ENCODE assay signal across 21 cellular contexts in genomic region chr19:35024095-35024494, GRCh38. TPM values are rescaled to one million over a fixed set of nuclear protein-coding genes. Genes with fewer than 3 reads are reported as not detected.
DNase-seq lines count a peak whose midpoint lies in the region; ATAC-seq, FAIRE-seq and TF ChIP-seq lines count a peak whose summit lies in the region.
"Had no signal": no experiment of that assay in that cellular context is flagged by ENCODE, and none has a peak within 500 bp of the region (broad histone marks: within the 10 kb centered on the region; RNA-seq: fewer than 3 reads in every experiment).

No MANE protein-coding gene starts in this region.

- intact Hi-C loops in sigmoid colon (cut with DNase I) = no loop called here

- no peak overlapping the region for H3K4me3 Mint-ChIP-seq in glutamatergic neuron (ENCODE audit: unreplicated experiment)

- no peak for ATAC-seq in A549
- no peak for ATAC-seq in HG02642 (IDR thresholded peaks at IDR 0.05; ENCODE audit: poor library complexity, unreplicated experiment)

- TF ChIP-seq POLR2A in A549 (IDR thresholded peaks at IDR 0.05; ENCODE audit: low read length) = no peak
- no peak for TF ChIP-seq POLR2A in sigmoid colon (IDR thresholded peaks at IDR 0.05)

- POLR2A ChIA-PET in A549 (lab: Yijun Ruan, JAX) = no interaction called here
- POLR2A ChIA-PET in RWPE1 (lab: Yijun Ruan, JAX; ENCODE audit: low non-redundant PET) = no interaction called here

- FAIRE-seq in A549 (lab: Jason Lieb, UNC) = peak; percentile 94
- FAIRE-seq: H1 had no signal

- H3K36me3 ChIP-seq in sigmoid colon = peaks cover 46 to 92% (median 69%) of the 10 kb centered on the region in 4 donors

- H3K4me3 ChIP-seq in A549 (no peak overlapping the region), sigmoid colon (no peak overlapping the region)

- no peak overlapping the region for H3K4me2 ChIP-seq in A549
- H3K4me2 ChIP-seq: KMS-11 had no signal

- no peaks in the 10 kb centered on the region for H3K27me3 ChIP-seq in sigmoid colon

- H3K36me3 Mint-ChIP-seq in glutamatergic neuron (ENCODE audit: unreplicated experiment) = peaks cover 14% of the 10 kb centered on the region

- 0 out of 3 replicates have a peak, but pooled peaks cover 5% of the 10 kb centered on the region for H3K4me1 ChIP-seq in A549
- no peaks in the 10 kb centered on the region for H3K4me1 ChIP-seq in sigmoid colon
- H3K4me1 ChIP-seq: Caco-2 had no signal

- 86% methylated on average over 6 of the region's 6 CpGs for WGBS in A549 (ENCODE audit: missing lambda C conversion rate)
- WGBS in sigmoid colon, 2 donors = 83 to 92% methylated on average over 6 of the region's 6 CpGs

- no peak for TF ChIP-seq CTCF in A549 (IDR thresholded peaks at IDR 0.05)
- no peak for TF ChIP-seq CTCF in RWPE1 (conservative IDR thresholded peaks at IDR 0.05; ENCODE audit: low read depth)
- no peak for TF ChIP-seq CTCF in sigmoid colon (IDR thresholded peaks at IDR 0.05)
- TF ChIP-seq CTCF in glutamatergic neuron (IDR thresholded peaks at IDR 0.05; ENCODE audit: partially characterized antibody, unreplicated experiment) = no peak

- peaks cover 5% of the 10 kb centered on the region for H3K27me3 Mint-ChIP-seq in glutamatergic neuron (ENCODE audit: unreplicated experiment)

- H3K4me1 Mint-ChIP-seq in glutamatergic neuron (ENCODE audit: low read depth, unreplicated experiment) = no peaks in the 10 kb centered on the region

- TF ChIP-seq EP300 in A549 (IDR thresholded peaks at IDR 0.05) (no peak), sigmoid colon (IDR thresholded peaks at IDR 0.05) (no peak)

- H3K9me3 ChIP-seq in A549 (no peaks in the 10 kb centered on the region), sigmoid colon (no peaks in the 10 kb centered on the region)
- H3K9me3 ChIP-seq: Caco-2 had no signal

- no peak overlapping the region for H3K27ac Mint-ChIP-seq in glutamatergic neuron (ENCODE audit: unreplicated experiment)

- DNase-seq in A549 (ENCODE audit: low read depth in 1 of 2, low spot score in 1 of 2) = no peak
- no peak for DNase-seq in RWPE1 (ENCODE audit: low spot score)
- DNase-seq in myocyte (ENCODE audit: low read depth) = peak; percentile 94
- peak; percentile 62 for DNase-seq in sigmoid colon
- DNase-seq in hippocampal formation (lab: John Stamatoyannopoulos, UW) = no peak
- no peak for DNase-seq in glutamatergic neuron
- DNase-seq: Caco-2, DMS153, EL, NCI-H1048, NCI-H1436 treated with DMSO at 0.1 percent for 48 hours, NCI-H2029 treated with DMSO at 0.1 percent for 48 hours, NCI-H2171 treated with DMSO at 0.1 percent for 48 hours, NCI-H446 treated with DMSO at 0.1 percent for 48 hours, NCI-H748 treated with DMSO at 0.1 percent for 48 hours, OCI-M1, RPMI8226 had no signal

- H3K27ac ChIP-seq in A549 (no peak overlapping the region), RWPE1 (peak overlapping the region; percentile 13; the same call in 1 of the 2 replicates), sigmoid colon (no peak overlapping the region)
- H3K27ac ChIP-seq: KMS-11 had no signal

- peaks cover 5% of the 10 kb centered on the region for H3K9me3 Mint-ChIP-seq in glutamatergic neuron (ENCODE audit: unreplicated experiment)

- CTCF ChIA-PET in A549 (lab: Yijun Ruan, JAX) = interaction anchor here (48.0 kb wide), 1 partner anchor 35 kb away, joined by 1860 read pairs; the partner anchor contains the start of genes GRAMD1A and ZNF792
- CTCF ChIA-PET in RWPE1 (lab: Yijun Ruan, JAX) = interaction anchor here (0.6 kb wide), 1 partner anchor 176 kb away, joined by 3 read pairs; no protein-coding TSS in a partner anchor

- no peak for TF ChIP-seq RAD21 in A549 (conservative IDR thresholded peaks at IDR 0.05 in 1 of 2, IDR thresholded peaks at IDR 0.05 in 1 of 2)

TF ChIP-seq in A549, 52 proteins besides CTCF, POLR2A, EP300 and RAD21:
- TF ChIP-seq JUN (IDR thresholded peaks at IDR 0.05) = 0 out of 5 replicates have a peak, but pooled peaks of 1 of the 2 experiments have one; percentile 14
- no peak for TF ChIP-seq MAX (IDR thresholded peaks at IDR 0.05)
- no peak for TF ChIP-seq FOSB (CRISPR knock-in tag; IDR thresholded peaks at IDR 0.05)

RNA-seq across cellular contexts. Expression of gene SCN1B, which starts 6.2 kb away (rescaled TPM):
- 11.0 and 12.8 TPM in 2 replicates for polyA plus RNA-seq in A549 (2011; rRNA removed)
- polyA plus RNA-seq in A549 (2012; cell fraction: cytosol; rRNA removed) = 14.1 and 15.1 TPM in 2 replicates
- 21.3 and 22.5 TPM in 2 replicates for polyA plus RNA-seq in A549 (2012; cell fraction: nucleus; rRNA removed)
- 10.3 to 11.4 TPM (median 11.3 TPM) in 3 replicates for polyA plus RNA-seq in A549 (2017; fragmentation: RNase III; extraction: RNeasy Plus Mini Kit Qiagen cat#74134 plus additional on column Dnase treatment)
- polyA minus RNA-seq in A549 (2011; rRNA and poly(A)+ RNA removed) = 7.9 and 12.7 TPM in 2 replicates
- 21.8 and 28.4 TPM in 2 replicates for total RNA-seq in myocyte
- polyA plus RNA-seq in myocyte (2012) = 5.1 TPM
- 10 to 100 TPM in 1 of 4 donors, 1 to 10 TPM in 3; 3.0 to 10.0 (median 6.6) TPM for total RNA-seq in sigmoid colon
- 1 to 10 TPM; 4.5 to 9.6 (median 4.9) TPM for polyA plus RNA-seq in sigmoid colon
- total RNA-seq in glutamatergic neuron (ENCODE audit: unreplicated experiment) = 12.0 TPM

RNA-seq across cellular contexts. Expression of gene HPN, which starts 17.4 kb away (rescaled TPM):
- 0.08 and 0.09 TPM in 2 replicates for polyA plus RNA-seq in A549 (2011; rRNA removed)
- polyA plus RNA-seq in A549 (2012; cell fraction: cytosol; rRNA removed) = 0.04 TPM in 2 replicates
- polyA plus RNA-seq in A549 (2012; cell fraction: nucleus; rRNA removed) = 0.47 and 0.66 TPM in 2 replicates
- polyA plus RNA-seq in A549 (2017; fragmentation: RNase III; extraction: RNeasy Plus Mini Kit Qiagen cat#74134 plus additional on column Dnase treatment) = 0.04 to 0.12 TPM (median 0.06 TPM) in 3 replicates
- polyA minus RNA-seq in A549 (2011; rRNA and poly(A)+ RNA removed) = not detected in 2 replicates
- total RNA-seq in myocyte = not detected in 2 replicates
- polyA plus RNA-seq in myocyte (2012) = not detected
- total RNA-seq in sigmoid colon = under 1 TPM in 3 of 4 donors, not detected in 1; 0.36 to 0.95 (median 0.66) TPM
- 1 to 10 TPM in 1 of 3 donors, under 1 TPM in 1, not detected in 1; 0.61 to 1.8 TPM for polyA plus RNA-seq in sigmoid colon
- total RNA-seq in glutamatergic neuron (ENCODE audit: unreplicated experiment) = 0.29 TPM
- total RNA-seq: M059J had no signal

RNA-seq across cellular contexts. Expression of gene GRAMD1A, which starts 24.0 kb away (rescaled TPM):
- 184 and 221 TPM in 2 replicates for polyA plus RNA-seq in A549 (2011; rRNA removed)
- polyA plus RNA-seq in A549 (2012; cell fraction: cytosol; rRNA removed) = 170 and 209 TPM in 2 replicates
- 411 and 413 TPM in 2 replicates for polyA plus RNA-seq in A549 (2012; cell fraction: nucleus; rRNA removed)
- polyA plus RNA-seq in A549 (2017; fragmentation: RNase III; extraction: RNeasy Plus Mini Kit Qiagen cat#74134 plus additional on column Dnase treatment) = 104 to 131 TPM (median 128 TPM) in 3 replicates
- polyA minus RNA-seq in A549 (2011; rRNA and poly(A)+ RNA removed) = 237 and 239 TPM in 2 replicates
- total RNA-seq in myocyte = 19.5 and 23.9 TPM in 2 replicates
- 40.5 TPM for polyA plus RNA-seq in myocyte (2012)
- total RNA-seq in sigmoid colon = 10 to 100 TPM; 27.1 to 58.9 (median 43.0) TPM
- 10 to 100 TPM in 2 of 3 donors, 1 to 10 TPM in 1; 5.1 to 41.1 (median 12.0) TPM for polyA plus RNA-seq in sigmoid colon
- 220 TPM for total RNA-seq in glutamatergic neuron (ENCODE audit: unreplicated experiment)

Comparison
In these comparisons a context has a peak if more than half of its experiments do, and no peak if none do; other contexts are left out.
1. DNase-seq: peak in myocyte (single experiment) and sigmoid colon (single experiment); none in A549 (0 of 2), RWPE1 (single experiment), hippocampal formation (0 of 2) and glutamatergic neuron (single experiment).